ENCODE assay signal across 34 cellular contexts in the genomic region with DNA sequence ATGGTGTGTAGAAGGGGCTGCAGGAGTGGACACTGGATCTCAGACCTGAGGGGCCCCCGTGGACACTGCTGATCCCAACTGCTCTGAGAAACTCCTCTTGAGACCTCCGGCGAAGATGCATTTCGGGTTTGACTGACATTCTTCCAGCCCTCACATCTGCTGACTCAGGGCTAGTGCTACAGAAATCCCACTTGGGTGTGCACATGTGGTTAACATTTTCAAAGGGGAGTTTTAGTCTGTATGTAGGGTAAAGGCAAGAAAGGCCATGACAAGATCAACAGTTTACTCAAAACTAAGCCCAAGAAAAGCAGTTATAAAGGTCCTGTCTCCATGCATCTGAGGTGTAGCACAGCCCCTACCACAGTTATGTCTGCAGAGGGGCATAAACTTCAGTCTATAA. TPM values are rescaled to one million over a fixed set of nuclear protein-coding genes. Genes with fewer than 3 reads are reported as not detected.
"Had no signal": no experiment of that assay in that cellular context is flagged by ENCODE, and none has a peak within 500 bp of the region (broad histone marks: within the 10 kb centered on the region; RNA-seq: fewer than 3 reads in every experiment).

No MANE protein-coding gene starts in this region.

- DNase-seq: activated CD4-positive, alpha-beta T cell treated with anti-CD3 and anti-CD28 coated beads for 4 hours; activated CD4-positive, alpha-beta T cell treated with anti-CD3 and anti-CD28 coated beads, Interleukin-2, amount 50 U/mL, for 48 hours; activated CD8-positive, alpha-beta memory T cell treated with anti-CD3 and anti-CD28 coated beads, Interleukin-2, amount 50 U/mL, for 4 hours; activated effector memory CD4-positive, alpha-beta T cell treated with anti-CD3 and anti-CD28 coated beads, Interleukin-2, amount 50 U/mL, for 16 hours; activated naive CD4-positive, alpha-beta T cell treated with anti-CD3 and anti-CD28 coated beads for 36 hours; activated T-cell treated with anti-CD3 and anti-CD28 coated beads, Interleukin-2, amount 50 U/mL, for 1 hour; amniotic stem cell; central memory CD4-positive, alpha-beta T cell; endodermal cell; foreskin keratinocyte; heart left ventricle; hypothalamus; immature natural killer cell; kidney glomerular epithelial cell; lower lobe of right lung; mucosa of descending colon; ovary; stimulated activated CD4-positive, alpha-beta T cell treated with anti-CD3 and anti-CD28 coated beads, Interleukin-12 subunit alpha, Interleukin-12 subunit beta, amount 100 ng/mL, for 4 hours; stimulated activated CD4-positive, alpha-beta T cell treated with anti-CD3 and anti-CD28 coated beads, Interleukin-4, amount 100 ng/mL, for 1 hour; stimulated activated naive CD8-positive, alpha-beta T cell treated with anti-CD3 and anti-CD28 coated beads, Interleukin-15, amount 100 ng/mL, for 72 hours; substantia nigra; uterus had no signal

- H3K9me3 Mint-ChIP-seq: activated naive CD4-positive, alpha-beta T cell treated with anti-CD3 and anti-CD28 coated beads for 36 hours; activated T-helper 1 cell treated with anti-CD3 and anti-CD28 coated beads, Interleukin-12 subunit alpha, Interleukin-12 subunit beta, Interleukin-2, Interleukin-4 antibody, amounts not matched to agents 30 ng/mL and 10 ng/mL and 1 ng/mL, durations not matched to agents 14 hours and 24 hours and 36 hours; endodermal cell; immature natural killer cell; stimulated activated naive CD8-positive, alpha-beta T cell treated with anti-CD3 and anti-CD28 coated beads, Interleukin-15, amount 100 ng/mL, for 72 hours; type B pancreatic cell had no signal

- H3K9me3 ChIP-seq: breast epithelium, heart left ventricle, lower lobe of right lung, mucosa of descending colon, ovary, uterus had no signal

- H3K4me3 ChIP-seq: breast epithelium, heart left ventricle, lower lobe of right lung, mucosa of descending colon, ovary, skin epidermis, uterus had no signal

- H3K27ac Mint-ChIP-seq: activated naive CD4-positive, alpha-beta T cell treated with anti-CD3 and anti-CD28 coated beads for 36 hours; activated T-helper 1 cell treated with anti-CD3 and anti-CD28 coated beads, Interleukin-12 subunit alpha, Interleukin-12 subunit beta, Interleukin-2, Interleukin-4 antibody, amounts not matched to agents 30 ng/mL and 10 ng/mL and 1 ng/mL, durations not matched to agents 14 hours and 24 hours and 36 hours; endodermal cell; immature natural killer cell; progenitor cell of endocrine pancreas; stimulated activated naive CD8-positive, alpha-beta T cell treated with anti-CD3 and anti-CD28 coated beads, Interleukin-15, amount 100 ng/mL, for 72 hours; type B pancreatic cell had no signal

- H3K36me3 ChIP-seq: breast epithelium, heart left ventricle, lower lobe of right lung, ovary, uterus had no signal

- ATAC-seq: esophagus mucosa; foreskin keratinocyte; heart left ventricle; left lobe of liver; lower lobe of right lung; mucosa of descending colon; sciatic nerve; stimulated activated naive CD8-positive, alpha-beta T cell treated with anti-CD3 and anti-CD28 coated beads, Interleukin-15, amount 100 ng/mL, for 72 hours had no signal

- H3K27me3 ChIP-seq: breast epithelium, heart left ventricle, ovary, uterus had no signal

- H3K4me1 ChIP-seq: breast epithelium, foreskin keratinocyte, lower lobe of right lung, uterus had no signal

- H3K27me3 Mint-ChIP-seq: progenitor cell of endocrine pancreas; stimulated activated naive CD8-positive, alpha-beta T cell treated with anti-CD3 and anti-CD28 coated beads, Interleukin-15, amount 100 ng/mL, for 72 hours; type B pancreatic cell had no signal

- H3K4me1 Mint-ChIP-seq: endodermal cell had no signal

- H3K36me3 Mint-ChIP-seq: immature natural killer cell, type B pancreatic cell had no signal

- H3K4me3 Mint-ChIP-seq: activated naive CD4-positive, alpha-beta T cell treated with anti-CD3 and anti-CD28 coated beads for 36 hours; activated T-helper 1 cell treated with anti-CD3 and anti-CD28 coated beads, Interleukin-12 subunit alpha, Interleukin-12 subunit beta, Interleukin-2, Interleukin-4 antibody, amounts not matched to agents 30 ng/mL and 10 ng/mL and 1 ng/mL, durations not matched to agents 14 hours and 24 hours and 36 hours; endodermal cell; immature natural killer cell; nephron; stimulated activated naive CD8-positive, alpha-beta T cell treated with anti-CD3 and anti-CD28 coated beads, Interleukin-15, amount 100 ng/mL, for 72 hours; type B pancreatic cell had no signal

- H3K27ac ChIP-seq: breast epithelium, foreskin keratinocyte, heart left ventricle, lower lobe of right lung, ovary, skin epidermis, uterus had no signal

RNA-seq across cellular contexts. Expression of gene DLEU7, which starts 31.2 kb away (rescaled TPM):
- total RNA-seq: activated CD8-positive, alpha-beta memory T cell treated with anti-CD3 and anti-CD28 coated beads for 36 hours; activated naive CD4-positive, alpha-beta T cell treated with anti-CD3 and anti-CD28 coated beads for 36 hours; activated T-helper 1 cell treated with anti-CD3 and anti-CD28 coated beads, Interleukin-12 subunit alpha, Interleukin-12 subunit beta, Interleukin-2, Interleukin-4 antibody, amounts not matched to agents 30 ng/mL and 10 ng/mL and 1 ng/mL, durations not matched to agents 14 hours and 24 hours and 36 hours; endodermal cell; esophagus mucosa; foreskin keratinocyte; myocyte; renal cortical epithelial cell; uterus had no signal
- polyA plus RNA-seq: foreskin keratinocyte, immature natural killer cell had no signal
